10 cellular contexts compared by ENCODE assay signal in genomic region chr16:5502467-5502869, GRCh38.
A peak's percentile ranks its signal among the peaks of the same experiment; 100 is the strongest.
DNase-seq lines count a peak whose midpoint lies in the region; ATAC-seq and TF ChIP-seq lines count a peak whose summit lies in the region.
"Had no signal": no experiment of that assay in that cellular context is flagged by ENCODE, and none has a peak within 500 bp of the region (broad histone marks: within the 10 kb centered on the region; RNA-seq: fewer than 3 reads in every experiment).

No MANE protein-coding gene starts in this region.

- DNase-seq in C1 segment of cervical spinal cord (lab: John Stamatoyannopoulos, UW), result peak in 8 of 14 donors; percentile 2 to 14 (median 4)
- DNase-seq in H7, result peak; percentile 74
- DNase-seq in SK-MEL-5 (ENCODE audit: low read depth, low spot score), result peak; percentile 39
- no peak for DNase-seq in kidney epithelial cell (ENCODE audit: low read depth)
- no peak for DNase-seq in NCI-H1436 (lab: John Stamatoyannopoulos, UW)
- no peak for DNase-seq in activated naive CD8-positive, alpha-beta T cell treated with anti-CD3 and anti-CD28 coated beads, Interleukin-2, amount 50 U/mL, for 24 hours
- DNase-seq: colonic mucosa, left cardiac atrium had no signal

- in situ Hi-C loops in SK-MEL-5 (cut with HindIII; ENCODE audit: low pct_unique_long_range_greater_than_20kb, low sequenced_read_pairs), result no loop called here

- no peaks in the 10 kb centered on the region for H3K27me3 Mint-ChIP-seq in activated naive CD8-positive, alpha-beta T cell treated with anti-CD3 and anti-CD28 coated beads, Interleukin-2, amount 50 U/mL, for 24 hours

- H3K27me3 ChIP-seq in H7 (ENCODE audit: control insufficient read depth, insufficient read depth, low read length), result no peaks in the 10 kb centered on the region
- H3K27me3 ChIP-seq in kidney epithelial cell (ENCODE audit: control insufficient read depth, insufficient read depth, low read length), result no peaks in the 10 kb centered on the region
- H3K27me3 ChIP-seq: colonic mucosa had no signal

- no peak overlapping the region for H3K4me3 ChIP-seq in H7 (ENCODE audit: insufficient read depth, low read depth, low read length)
- no peak overlapping the region for H3K4me3 ChIP-seq in kidney epithelial cell (ENCODE audit: low read depth, low read length)
- H3K4me3 ChIP-seq: colonic mucosa had no signal

- H3K9me3 Mint-ChIP-seq in activated naive CD8-positive, alpha-beta T cell treated with anti-CD3 and anti-CD28 coated beads, Interleukin-2, amount 50 U/mL, for 24 hours, result no peaks in the 10 kb centered on the region

- H3K4me1 Mint-ChIP-seq in activated naive CD8-positive, alpha-beta T cell treated with anti-CD3 and anti-CD28 coated beads, Interleukin-2, amount 50 U/mL, for 24 hours, result no peaks in the 10 kb centered on the region

- peak; percentile 16 for TF ChIP-seq CTCF in kidney epithelial cell (IDR thresholded peaks at IDR 0.05; ENCODE audit: insufficient read depth, low read length, poor library complexity, severe bottlenecking)

- ATAC-seq in GM18520 (IDR thresholded peaks at IDR 0.05; ENCODE audit: unreplicated experiment) (no peak), GM21390 (IDR thresholded peaks at IDR 0.05; ENCODE audit: unreplicated experiment) (no peak)
- no peak for ATAC-seq in activated naive CD8-positive, alpha-beta T cell treated with anti-CD3 and anti-CD28 coated beads, Interleukin-2, amount 50 U/mL, for 24 hours

- no peaks in the 10 kb centered on the region for H3K36me3 Mint-ChIP-seq in activated naive CD8-positive, alpha-beta T cell treated with anti-CD3 and anti-CD28 coated beads, Interleukin-2, amount 50 U/mL, for 24 hours (ENCODE audit: low read depth)

- no peak overlapping the region for H3K4me3 Mint-ChIP-seq in activated naive CD8-positive, alpha-beta T cell treated with anti-CD3 and anti-CD28 coated beads, Interleukin-2, amount 50 U/mL, for 24 hours

- no peak overlapping the region for H3K27ac Mint-ChIP-seq in activated naive CD8-positive, alpha-beta T cell treated with anti-CD3 and anti-CD28 coated beads, Interleukin-2, amount 50 U/mL, for 24 hours

- no peaks in the 10 kb centered on the region for H3K36me3 ChIP-seq in H7 (replicated peaks; ENCODE audit: control insufficient read depth, insufficient read depth, low read length)
- H3K36me3 ChIP-seq in kidney epithelial cell (ENCODE audit: control insufficient read depth, insufficient read depth, low read length), result no peaks in the 10 kb centered on the region
- H3K36me3 ChIP-seq: colonic mucosa had no signal

Comparison
In these comparisons a context has a peak if more than half of its experiments do, and no peak if none do; other contexts are left out.
1. DNase-seq: peak in C1 segment of cervical spinal cord (8 of 14), H7 (single experiment) and SK-MEL-5 (single experiment); none in kidney epithelial cell (single experiment), NCI-H1436 (single experiment) and activated naive CD8-positive, alpha-beta T cell treated with anti-CD3 and anti-CD28 coated beads, Interleukin-2, amount 50 U/mL, for 24 hours (single experiment).